24 cellular contexts compared by ENCODE assay signal in the genomic region with DNA sequence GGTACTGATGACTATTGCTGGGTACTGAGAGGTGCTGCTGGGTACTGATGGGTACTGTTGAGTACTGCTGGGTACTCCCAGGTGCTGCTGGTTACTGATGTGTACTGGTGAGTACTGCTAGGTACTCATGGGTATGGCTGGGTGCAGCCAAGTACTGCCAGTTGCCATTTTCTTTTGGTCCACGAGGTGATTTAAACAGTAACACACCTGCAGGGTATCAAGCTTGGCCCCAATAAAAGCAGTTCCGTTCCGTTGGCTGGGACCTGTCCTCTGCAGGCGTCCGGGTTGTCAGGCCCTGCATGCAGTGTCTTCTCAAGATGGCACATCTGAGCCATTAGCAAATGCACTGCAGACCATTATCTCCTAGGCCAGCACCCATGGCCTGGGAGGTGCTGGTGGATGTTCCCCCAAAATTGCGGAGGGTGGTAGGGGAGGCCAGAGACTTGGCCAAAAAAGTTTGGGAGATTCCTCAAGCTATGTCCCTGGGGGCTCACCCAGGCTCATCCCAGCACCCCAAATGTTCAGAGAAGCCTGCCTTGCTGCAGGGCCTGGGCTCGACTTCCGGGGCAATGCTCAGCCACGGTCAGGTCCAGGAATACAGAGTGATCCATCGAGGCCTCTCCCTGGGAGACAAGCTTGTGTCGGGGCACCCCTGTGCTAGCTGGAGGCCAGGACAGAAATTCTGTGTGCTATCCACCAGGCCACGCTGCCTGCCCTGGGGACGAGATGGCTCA.
DNase-seq lines count a peak whose midpoint lies in the region; ATAC-seq and TF ChIP-seq lines count a peak whose summit lies in the region.
"Had no signal": no experiment of that assay in that cellular context is flagged by ENCODE, and none has a peak within 500 bp of the region (broad histone marks: within the 10 kb centered on the region; RNA-seq: fewer than 3 reads in every experiment).

No MANE protein-coding gene starts in this region.

- H3K4me3 Mint-ChIP-seq in activated naive CD4-positive, alpha-beta T cell treated with anti-CD3 and anti-CD28 coated beads, Interleukin-2, amount 10 ng/mL, durations not matched to agents 7 days and 5 days = no peak overlapping the region
- no peak overlapping the region for H3K4me3 Mint-ChIP-seq in activated naive CD4-positive, alpha-beta T cell treated with anti-CD3 and anti-CD28 coated beads for 36 hours
- no peak overlapping the region for H3K4me3 Mint-ChIP-seq in type B pancreatic cell
- H3K4me3 Mint-ChIP-seq: CD8-positive, alpha-beta T cell had no signal

- H2AK9ac ChIP-seq in IMR-90 (replicated peaks; ENCODE audit: low read depth, low read length, poor library complexity) = peak overlapping the region; percentile 24

- no peak overlapping the region for H3K4me2 ChIP-seq in IMR-90 (ENCODE audit: low read depth, low read length)
- H3K4me2 ChIP-seq: KMS-11 had no signal

- dilution Hi-C loops in IMR-90 (cut with HindIII; ENCODE audit: low sequenced_read_pairs, unreplicated experiment) = no loop called here

- CTCF ChIA-PET in activated naive CD4-positive, alpha-beta T cell treated with anti-CD3 and anti-CD28 coated beads, Interleukin-2, amount 10 ng/mL, durations not matched to agents 7 days and 5 days (lab: Charles Lee) = no interaction called here
- CTCF ChIA-PET in activated naive CD4-positive, alpha-beta T cell treated with anti-CD3 and anti-CD28 coated beads for 36 hours (lab: Charles Lee) = interaction anchor here (0.6 kb wide), 1 partner anchor 278 kb away, joined by 3 read pairs; no protein-coding TSS in a partner anchor
- CTCF ChIA-PET in IMR-90 (lab: Yijun Ruan, JAX) = no interaction called here

- no peak for TF ChIP-seq EP300 in sigmoid colon (IDR thresholded peaks at IDR 0.05)

- TF ChIP-seq RAD21 in IMR-90 (IDR thresholded peaks at IDR 0.05; ENCODE audit: low read length) = no peak

- H4K20me1 ChIP-seq in IMR-90 (ENCODE audit: insufficient read depth, low read length) = no peaks in the 10 kb centered on the region

- no peak overlapping the region for H3K18ac ChIP-seq in IMR-90 (ENCODE audit: low read depth, low read length)

- intact Hi-C loops in activated naive CD4-positive, alpha-beta T cell treated with anti-CD3 and anti-CD28 coated beads for 36 hours (cut with micrococcal nuclease) = no loop called here
- intact Hi-C loops in IMR-90 (cut with micrococcal nuclease) = no loop called here
- intact Hi-C loops in sigmoid colon (cut with DNase I) = no loop called here

- peaks cover 21% of the 10 kb centered on the region for H3K27me3 Mint-ChIP-seq in activated naive CD4-positive, alpha-beta T cell treated with anti-CD3 and anti-CD28 coated beads, Interleukin-2, amount 10 ng/mL, durations not matched to agents 7 days and 5 days
- peaks cover 6% of the 10 kb centered on the region for H3K27me3 Mint-ChIP-seq in activated naive CD4-positive, alpha-beta T cell treated with anti-CD3 and anti-CD28 coated beads for 36 hours (ENCODE audit: low read depth)
- H3K27me3 Mint-ChIP-seq in type B pancreatic cell = peaks cover 14% of the 10 kb centered on the region

- H3K27ac Mint-ChIP-seq in activated naive CD4-positive, alpha-beta T cell treated with anti-CD3 and anti-CD28 coated beads, Interleukin-2, amount 10 ng/mL, durations not matched to agents 7 days and 5 days = no peak overlapping the region
- H3K27ac Mint-ChIP-seq in activated naive CD4-positive, alpha-beta T cell treated with anti-CD3 and anti-CD28 coated beads for 36 hours = no peak overlapping the region
- H3K27ac Mint-ChIP-seq in type B pancreatic cell = no peak overlapping the region
- H3K27ac Mint-ChIP-seq: CD8-positive, alpha-beta T cell had no signal

- H3K9me3 ChIP-seq in IMR-90 (ENCODE audit: control insufficient read depth, insufficient read depth, low read length) (no peaks in the 10 kb centered on the region), sigmoid colon (no peaks in the 10 kb centered on the region)

- ATAC-seq in IMR-90 (ENCODE audit: low read depth) (no peak), HG03108 (IDR thresholded peaks at IDR 0.05; ENCODE audit: unreplicated experiment) (no peak)
- ATAC-seq: CD8-positive, alpha-beta T cell; GM12878 had no signal

- no peak overlapping the region for H3K4ac ChIP-seq in IMR-90 (ENCODE audit: low read depth, low read length)

- DNase-seq in activated naive CD4-positive, alpha-beta T cell treated with anti-CD3 and anti-CD28 coated beads, Interleukin-2, amount 10 ng/mL, durations not matched to agents 7 days and 5 days = peak; percentile 13
- DNase-seq in activated naive CD4-positive, alpha-beta T cell treated with anti-CD3 and anti-CD28 coated beads for 36 hours = no peak
- DNase-seq in IMR-90 = no peak
- DNase-seq in mesenteric fat pad (ENCODE audit: low spot score) = peak; percentile 64
- peak; percentile 57 for DNase-seq in sigmoid colon
- DNase-seq in NCI-H1417 (lab: John Stamatoyannopoulos, UW) = no peak
- no peak for DNase-seq in type B pancreatic cell (ENCODE audit: extremely low spot score, unreplicated experiment)
- DNase-seq: AML-193; C1 segment of cervical spinal cord; CD8-positive, alpha-beta T cell; DND-41; GM23248; HCEC 1CT; NCI-H1092 treated with DMSO at 0.1 percent for 48 hours; NCI-H146; NCI-H2029 treated with DMSO at 0.1 percent for 48 hours; NCI-H226; NCI-H510A treated with DMSO at 0.1 percent for 48 hours; NCI-H774; NK-92 treated with Interleukin-12 subunit alpha and Interleukin-12 subunit beta, amount 100 ng/mL, for 24 hours; Right ventricle myocardium superior had no signal

- peaks cover 58% of the 10 kb centered on the region for H3K27me3 ChIP-seq in IMR-90 (ENCODE audit: control insufficient read depth, insufficient read depth, low read length)
- peaks cover 0 to 19% (median 0%) of the 10 kb centered on the region in 3 donors for H3K27me3 ChIP-seq in sigmoid colon

- H4K91ac ChIP-seq in IMR-90 (ENCODE audit: insufficient read depth, low read depth, low read length) = no peak overlapping the region

- BruUV-seq in IMR-90 (replicated peaks; lab: Mats Ljungman, UMichigan) = no TSS peak

- no peak overlapping the region for H3K23ac ChIP-seq in IMR-90 (ENCODE audit: low read depth, low read length)

- H3K14ac ChIP-seq in IMR-90 (replicated peaks; ENCODE audit: low read depth, low read length) = no peak overlapping the region

- no peak overlapping the region for H3K56ac ChIP-seq in IMR-90 (ENCODE audit: extremely low read depth, insufficient read depth, low read length)

- H3K9me3 Mint-ChIP-seq in activated naive CD4-positive, alpha-beta T cell treated with anti-CD3 and anti-CD28 coated beads, Interleukin-2, amount 10 ng/mL, durations not matched to agents 7 days and 5 days = no peaks in the 10 kb centered on the region
- H3K9me3 Mint-ChIP-seq in activated naive CD4-positive, alpha-beta T cell treated with anti-CD3 and anti-CD28 coated beads for 36 hours = no peaks in the 10 kb centered on the region
- H3K9me3 Mint-ChIP-seq in type B pancreatic cell = no peaks in the 10 kb centered on the region
- H3K9me3 Mint-ChIP-seq: CD8-positive, alpha-beta T cell had no signal

- POLR2A ChIA-PET in IMR-90 (lab: Charles Lee; ENCODE audit: unreplicated experiment) = no interaction called here

- no peak overlapping the region for H4K5ac ChIP-seq in IMR-90 (ENCODE audit: low read depth, low read length)

- no peak overlapping the region for H2BK5ac ChIP-seq in IMR-90 (ENCODE audit: low read depth, low read length, poor library complexity, severe bottlenecking)

- no peak overlapping the region for H2BK20ac ChIP-seq in IMR-90 (ENCODE audit: low read depth, low read length)

- no peak overlapping the region for H2BK15ac ChIP-seq in IMR-90 (ENCODE audit: low read depth, low read length)

- H3K4me1 ChIP-seq in IMR-90 (ENCODE audit: control insufficient read depth, insufficient read depth, low read length) = no peaks in the 10 kb centered on the region
- H3K4me1 ChIP-seq in sigmoid colon = peaks cover 0 to 13% (median 10%) of the 10 kb centered on the region in 4 donors

- H3K36me3 Mint-ChIP-seq in activated naive CD4-positive, alpha-beta T cell treated with anti-CD3 and anti-CD28 coated beads, Interleukin-2, amount 10 ng/mL, durations not matched to agents 7 days and 5 days = no peaks in the 10 kb centered on the region
- no peaks in the 10 kb centered on the region for H3K36me3 Mint-ChIP-seq in activated naive CD4-positive, alpha-beta T cell treated with anti-CD3 and anti-CD28 coated beads for 36 hours (ENCODE audit: low read depth)
- no peaks in the 10 kb centered on the region for H3K36me3 Mint-ChIP-seq in type B pancreatic cell
- H3K36me3 Mint-ChIP-seq: CD8-positive, alpha-beta T cell had no signal

- no peak overlapping the region for H3K4me3 ChIP-seq in IMR-90 (ENCODE audit: insufficient read depth, low read depth, low read length)
- no peak overlapping the region for H3K4me3 ChIP-seq in sigmoid colon
- H3K4me3 ChIP-seq: GM12878, GM23248 had no signal

- no peak overlapping the region for H4K8ac ChIP-seq in IMR-90 (ENCODE audit: low read depth in 2 of 2, low read length in 2 of 2)

- no peak overlapping the region for H2BK120ac ChIP-seq in IMR-90 (ENCODE audit: low read depth, low read length)

- H2AFZ ChIP-seq in IMR-90 (replicated peaks; ENCODE audit: low read length, poor library complexity) = no peak overlapping the region
- H2AFZ ChIP-seq: GM23248 had no signal

- H3K79me1 ChIP-seq in IMR-90 (ENCODE audit: low read depth in 1 of 2, low read length in 2 of 2) = no peaks in the 10 kb centered on the region

- no peaks in the 10 kb centered on the region for H3K36me3 ChIP-seq in IMR-90 (ENCODE audit: control insufficient read depth, insufficient read depth, low read length)
- H3K36me3 ChIP-seq in sigmoid colon = no peaks in the 10 kb centered on the region

- no peak overlapping the region for H2AK5ac ChIP-seq in IMR-90 (ENCODE audit: low read depth, low read length)

- no peak overlapping the region for H3K27ac ChIP-seq in IMR-90 (ENCODE audit: insufficient read depth, low read length)
- no peak overlapping the region for H3K27ac ChIP-seq in sigmoid colon
- H3K27ac ChIP-seq: GM23248, KMS-11 had no signal

- H3K9ac ChIP-seq in IMR-90 (ENCODE audit: low read depth, low read length) = no peak overlapping the region
- H3K9ac ChIP-seq: GM23248, KMS-11 had no signal

- no peak for TF ChIP-seq POLR2A in IMR-90 (IDR thresholded peaks at IDR 0.05; ENCODE audit: low read depth, low read length)
- no peak for TF ChIP-seq POLR2A in sigmoid colon (IDR thresholded peaks at IDR 0.05)

- no peaks in the 10 kb centered on the region for H3K4me1 Mint-ChIP-seq in activated naive CD4-positive, alpha-beta T cell treated with anti-CD3 and anti-CD28 coated beads, Interleukin-2, amount 10 ng/mL, durations not matched to agents 7 days and 5 days
- H3K4me1 Mint-ChIP-seq in activated naive CD4-positive, alpha-beta T cell treated with anti-CD3 and anti-CD28 coated beads for 36 hours (ENCODE audit: low read depth) = no peaks in the 10 kb centered on the region
- peaks cover 15% of the 10 kb centered on the region for H3K4me1 Mint-ChIP-seq in type B pancreatic cell (ENCODE audit: unreplicated experiment)

- no peak for TF ChIP-seq CTCF in IMR-90 (conservative IDR thresholded peaks at IDR 0.05; ENCODE audit: low read depth, low read length)
- TF ChIP-seq CTCF in sigmoid colon (IDR thresholded peaks at IDR 0.05) = no peak
- TF ChIP-seq CTCF in type B pancreatic cell (conservative IDR thresholded peaks at IDR 0.05) = no peak

- no peaks in the 10 kb centered on the region for H3K9me1 ChIP-seq in IMR-90 (ENCODE audit: insufficient read depth, low read length)

- in situ Hi-C loops in IMR-90 (cut with MboI; ENCODE audit: low sequenced_read_pairs) = no loop called here

- 63% methylated on average over 5 of the region's 13 CpGs; no CpG with 5 or more reads in 1 of the 2 experiments for WGBS in IMR-90 (ENCODE audit: extremely low coverage in 2 of 2, insufficient read length in 1 of 2), 2 experiments
- WGBS in sigmoid colon, 2 donors = 85 to 90% methylated on average over 13 of the region's 13 CpGs

Comparison
In these comparisons a context has a peak if more than half of its experiments do, and no peak if none do; other contexts are left out.
1. DNase-seq: peak in activated naive CD4-positive, alpha-beta T cell treated with anti-CD3 and anti-CD28 coated beads, Interleukin-2, amount 10 ng/mL, durations not matched to agents 7 days and 5 days (single experiment), mesenteric fat pad (single experiment) and sigmoid colon (single experiment); none in activated naive CD4-positive, alpha-beta T cell treated with anti-CD3 and anti-CD28 coated beads for 36 hours (single experiment), IMR-90 (single experiment), NCI-H1417 (0 of 3) and type B pancreatic cell (single experiment).